Comparison of ENCODE assay signal across 14 cellular contexts in the genomic region with DNA sequence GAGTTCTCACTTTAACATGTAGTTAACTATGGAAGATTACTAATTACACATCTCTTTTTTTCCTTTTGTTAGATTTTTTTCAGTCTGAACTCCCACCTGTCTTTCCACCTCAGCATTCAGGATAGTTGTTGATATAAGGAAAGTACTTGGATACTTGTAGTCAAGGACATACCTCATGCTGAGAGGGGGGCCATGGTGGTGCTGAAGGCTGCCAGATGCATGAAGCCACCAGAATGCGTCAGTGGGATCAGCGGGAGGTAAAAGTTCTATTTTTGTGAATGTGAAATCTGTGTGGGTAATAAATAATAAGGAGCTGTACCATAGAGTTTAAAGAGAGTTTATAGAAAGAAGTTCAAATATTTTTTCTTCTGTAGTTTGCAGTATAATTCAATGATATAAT.
A peak's percentile ranks its signal among the peaks of the same experiment; 100 is the strongest.
DNase-seq lines count a peak whose midpoint lies in the region; ATAC-seq and FAIRE-seq lines count a peak whose summit lies in the region.
"Had no signal": no experiment of that assay in that cellular context is flagged by ENCODE, and none has a peak within 500 bp of the region (broad histone marks: within the 10 kb centered on the region; RNA-seq: fewer than 3 reads in every experiment).

No MANE protein-coding gene starts in this region.

- ATAC-seq in HG03108 (IDR thresholded peaks at IDR 0.05; ENCODE audit: unreplicated experiment) (no peak), GM21737 (IDR thresholded peaks at IDR 0.05; ENCODE audit: unreplicated experiment) (no peak)

- DNase-seq in COR-L47 (lab: John Stamatoyannopoulos, UW) (peak; percentile 23), NCI-H1417 (lab: John Stamatoyannopoulos, UW) (peak; percentile 4 to 83 (median 26)), NCI-H446 treated with DMSO at 0.1 percent for 48 hours (lab: John Stamatoyannopoulos, UW) (peak; percentile 34), brain pericyte (ENCODE audit: low read depth, low spot score) (peak; percentile 76), GM19239 (ENCODE audit: insufficient read length, low spot score) (no peak)
- DNase-seq: CD8-positive, alpha-beta memory T cell; H9; NCI-H187; NCI-H774; SIG-M5; SW 1271 had no signal

- no peak for FAIRE-seq in GM19239 (lab: Jason Lieb, UNC)
- FAIRE-seq: RCC 7860 had no signal
